8 cellular contexts compared by ENCODE assay signal in the genomic region with DNA sequence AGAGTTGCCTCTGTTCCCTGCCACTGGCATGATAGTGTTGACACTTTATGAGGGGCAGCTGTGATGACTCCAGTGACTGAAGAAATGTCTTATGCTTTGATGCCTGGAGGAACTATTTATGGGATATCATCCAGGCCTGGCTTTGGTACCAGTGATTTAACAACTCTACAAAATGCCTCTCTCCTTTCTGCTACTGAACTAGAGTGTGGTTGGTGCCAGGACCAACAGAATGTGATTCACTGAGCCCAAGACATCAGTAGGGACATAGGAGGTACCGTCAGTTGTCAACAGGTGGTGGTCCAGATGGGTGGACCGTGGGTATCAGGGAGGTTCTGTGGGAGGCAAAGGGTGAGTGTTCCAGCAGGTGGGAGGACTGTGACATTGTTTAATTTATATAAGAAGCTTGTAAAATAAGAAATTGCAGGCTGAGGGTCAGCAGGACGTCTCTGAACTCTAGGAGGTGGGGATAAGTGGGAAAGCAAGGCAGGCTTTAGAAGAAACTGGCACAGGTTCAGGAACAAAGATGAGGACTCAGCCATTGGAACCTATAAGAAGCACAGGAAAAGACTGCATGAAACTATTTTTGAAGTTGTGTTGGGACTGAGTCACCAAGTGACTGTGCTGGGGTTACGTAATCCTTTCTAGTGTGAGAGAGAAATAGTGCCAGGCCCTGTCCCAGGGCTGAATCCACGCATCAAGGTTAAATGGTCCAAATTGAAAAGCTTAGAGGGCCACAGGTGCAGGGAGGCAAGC. TPM values are rescaled to one million over a fixed set of nuclear protein-coding genes. Genes with fewer than 3 reads are reported as not detected.
A peak's percentile ranks its signal among the peaks of the same experiment; 100 is the strongest.
DNase-seq lines count a peak whose midpoint lies in the region; ATAC-seq, FAIRE-seq and TF ChIP-seq lines count a peak whose summit lies in the region.

No MANE protein-coding gene starts in this region.

- no peak overlapping the region for H3K4me2 ChIP-seq in astrocyte (ENCODE audit: low read length)

- H3K4me3 ChIP-seq in astrocyte (ENCODE audit: insufficient read depth, low read depth, low read length) = no peak overlapping the region

- H3K4me3 Mint-ChIP-seq in astrocyte (ENCODE audit: unreplicated experiment) = no peak overlapping the region

- H3K27me3 ChIP-seq in astrocyte (ENCODE audit: insufficient read depth, low read length) = no peaks in the 10 kb centered on the region

- no peak overlapping the region for H2AFZ ChIP-seq in astrocyte (ENCODE audit: low read depth, low read length)

- no peak overlapping the region for H3K27ac Mint-ChIP-seq in astrocyte (ENCODE audit: unreplicated experiment)

- peak; percentile 17 for DNase-seq in SKM-1 treated with dmso at 0.1 percent for 144 hours (lab: John Stamatoyannopoulos, UW; ENCODE audit: unreplicated experiment)
- no peak for DNase-seq in SKM-1 (lab: John Stamatoyannopoulos, UW; ENCODE audit: unreplicated experiment)
- DNase-seq in astrocyte (ENCODE audit: low read depth) = peak; percentile 86
- DNase-seq in hepatic stellate cell (ENCODE audit: low spot score) = peak; percentile 77
- peak; percentile 49 for DNase-seq in ureter (ENCODE audit: low spot score)
- DNase-seq in left colon = no peak
- DNase-seq in UCSD-AML1 (lab: John Stamatoyannopoulos, UW; ENCODE audit: unreplicated experiment) = no peak
- no peak for DNase-seq in NCI-H1105 treated with DMSO at 0.1 percent for 48 hours (lab: John Stamatoyannopoulos, UW)

- FAIRE-seq in astrocyte (lab: Jason Lieb, UNC) = peak; percentile 86

- ATAC-seq in left colon = no peak

- H3K36me3 ChIP-seq in astrocyte (ENCODE audit: insufficient read depth, low read length) = no peaks in the 10 kb centered on the region

- intact Hi-C loops in left colon (cut with DNase I, micrococcal nuclease) = no loop called here

- H4K20me1 ChIP-seq in astrocyte (ENCODE audit: insufficient read depth, low read length) = no peaks in the 10 kb centered on the region

- H3K9ac ChIP-seq in astrocyte (ENCODE audit: low read length) = no peak overlapping the region

- no peaks in the 10 kb centered on the region for H3K9me3 ChIP-seq in astrocyte (ENCODE audit: insufficient read depth, low read depth, low read length)

- peaks cover 4% of the 10 kb centered on the region for H3K4me1 Mint-ChIP-seq in astrocyte (ENCODE audit: low read depth, unreplicated experiment)

- no peaks in the 10 kb centered on the region for H3K36me3 Mint-ChIP-seq in astrocyte (ENCODE audit: low read depth, unreplicated experiment)

- TF ChIP-seq CTCF in astrocyte (IDR thresholded peaks at IDR 0.05; ENCODE audit: insufficient read depth, low read depth, low read length) = no peak

- peaks cover 6% of the 10 kb centered on the region for H3K9me3 Mint-ChIP-seq in astrocyte (ENCODE audit: unreplicated experiment)

- no peaks in the 10 kb centered on the region for H3K79me2 ChIP-seq in astrocyte (ENCODE audit: insufficient read depth, low read length)

- H3K27me3 Mint-ChIP-seq in astrocyte (ENCODE audit: low read depth, unreplicated experiment) = peaks cover 8% of the 10 kb centered on the region

- H3K4me1 ChIP-seq in astrocyte (ENCODE audit: insufficient read depth, low read length) = peaks cover 10% of the 10 kb centered on the region

- H3K27ac ChIP-seq in astrocyte (ENCODE audit: low read depth, low read length) = no peak overlapping the region

RNA-seq across cellular contexts. Expression of a gene that starts 28.5 kb away (rescaled TPM):
- total RNA-seq in astrocyte (0.23 TPM in 1 of 2 replicates, not detected in the other), ureter (not detected), left colon (under 1 TPM; 0.15 to 0.34 TPM)

Comparison
In these comparisons a context has a peak if more than half of its experiments do, and no peak if none do; other contexts are left out.
1. DNase-seq: peak in SKM-1 treated with dmso at 0.1 percent for 144 hours (single experiment), astrocyte (single experiment), hepatic stellate cell (single experiment) and ureter (single experiment); none in SKM-1 (single experiment), left colon (0 of 2), UCSD-AML1 (single experiment) and NCI-H1105 treated with DMSO at 0.1 percent for 48 hours (single experiment).